In genomic region chr17:3048727-3049471, GRCh38 we compare ENCODE assay signal across 8 cellular contexts. TPM values are rescaled to one million over a fixed set of nuclear protein-coding genes. Genes with fewer than 3 reads are reported as not detected.
DNase-seq lines count a peak whose midpoint lies in the region; ATAC-seq and TF ChIP-seq lines count a peak whose summit lies in the region.

No MANE protein-coding gene starts in this region.

- WGBS in esophagus squamous epithelium, 2 donors, result 0 to 1% methylated on average over 11 to 33 of the region's 50 CpGs

- H3K9me3 ChIP-seq in PC-3 (ENCODE audit: low read length) (no peaks in the 10 kb centered on the region), esophagus squamous epithelium (peaks cover 0 to 4% (median 4%) of the 10 kb centered on the region in 3 donors), muscle layer of duodenum (ENCODE audit: control insufficient read depth in 1 of 2, low read length in 2 of 2) (peaks cover 0 to 4% of the 10 kb centered on the region in 2 donors)

- TF ChIP-seq POLR2A in esophagus squamous epithelium (IDR thresholded peaks at IDR 0.05), result no peak

- H3K4me1 ChIP-seq in PC-3 (ENCODE audit: insufficient read depth, low read length), result peaks cover 10% of the 10 kb centered on the region; the same call in 1 of the 2 replicates
- peaks cover 3 to 16% (median 4%) of the 10 kb centered on the region in 3 donors for H3K4me1 ChIP-seq in esophagus squamous epithelium
- no peaks in the 10 kb centered on the region for H3K4me1 ChIP-seq in muscle layer of duodenum (ENCODE audit: control insufficient read depth in 1 of 2, insufficient read depth in 2 of 2, low read length in 2 of 2)

- H3K36me3 Mint-ChIP-seq in IgD-negative memory B cell, result no peaks in the 10 kb centered on the region
- H3K36me3 Mint-ChIP-seq in activated T-cell treated with anti-CD3 and anti-CD28 coated beads, Interleukin-2, amount 50 U/mL, for 4 hours (ENCODE audit: insufficient read depth), result no peaks in the 10 kb centered on the region

- no peaks in the 10 kb centered on the region for H4K20me1 ChIP-seq in PC-3 (ENCODE audit: low read length)

- H3K27ac Mint-ChIP-seq in IgD-negative memory B cell, result peak overlapping the region; percentile 22 to 91 (median 23)

- H3K9me2 ChIP-seq in PC-3 (replicated peaks; ENCODE audit: low read length), result no peaks in the 10 kb centered on the region

- H3K27me3 ChIP-seq in PC-3 (ENCODE audit: low read length) (no peaks in the 10 kb centered on the region), esophagus squamous epithelium (peaks cover 0 to 3% (median 0%) of the 10 kb centered on the region in 4 donors), muscle layer of duodenum (ENCODE audit: low read depth, low read length) (no peaks in the 10 kb centered on the region)

- CTCF ChIA-PET in PC-3 (lab: Charles Lee), result no interaction called here

- H3K4me1 Mint-ChIP-seq in IgD-negative memory B cell, result peaks cover 0 to 12% (median 0%) of the 10 kb centered on the region in 3 donors
- peaks cover 6% of the 10 kb centered on the region for H3K4me1 Mint-ChIP-seq in activated T-cell treated with anti-CD3 and anti-CD28 coated beads, Interleukin-2, amount 50 U/mL, for 4 hours (ENCODE audit: low read depth)

- peaks cover 0 to 5% (median 4%) of the 10 kb centered on the region in 3 donors for H3K9me3 Mint-ChIP-seq in IgD-negative memory B cell
- no peaks in the 10 kb centered on the region for H3K9me3 Mint-ChIP-seq in activated T-cell treated with anti-CD3 and anti-CD28 coated beads, Interleukin-2, amount 50 U/mL, for 4 hours

- H3K27ac ChIP-seq in PC-3 (ENCODE audit: low read length), result no peak overlapping the region
- H3K27ac ChIP-seq in esophagus squamous epithelium, result peak overlapping the region; percentile 66 to 84 (median 80)
- peak overlapping the region; percentile 41 for H3K27ac ChIP-seq in muscle layer of duodenum (ENCODE audit: low read length)

- TF ChIP-seq CTCF in PC-3 (conservative IDR thresholded peaks at IDR 0.05; ENCODE audit: low read depth, low read length), result peak; percentile 82
- TF ChIP-seq CTCF in esophagus squamous epithelium (IDR thresholded peaks at IDR 0.05), result peak; percentile 67 to 95 (median 76)

- peak overlapping the region; percentile 94 for H3K4me2 ChIP-seq in PC-3 (ENCODE audit: low read length)

- peak; percentile 97 for DNase-seq in DMS 273 (lab: John Stamatoyannopoulos, UW; ENCODE audit: unreplicated experiment)
- DNase-seq in PC-3, result peak; percentile 97
- peak; percentile 88 for DNase-seq in activated T-cell treated with anti-CD3 and anti-CD28 coated beads, Interleukin-2, amount 50 U/mL, for 4 hours
- DNase-seq in esophagus squamous epithelium (lab: John Stamatoyannopoulos, UW), result peak; percentile 84
- peak; percentile 83 for DNase-seq in stimulated activated CD8-positive, alpha-beta memory T cell treated with anti-CD3 and anti-CD28 coated beads, Interleukin-7, amount 100 ng/mL, for 24 hours (ENCODE audit: low read depth)

- H3F3A ChIP-seq in PC-3 (ENCODE audit: low read length, unreplicated experiment), result no peaks in the 10 kb centered on the region

- peak overlapping the region; percentile 64 to 96 (median 92) for H3K4me3 Mint-ChIP-seq in IgD-negative memory B cell
- peak overlapping the region; percentile 93 for H3K4me3 Mint-ChIP-seq in activated T-cell treated with anti-CD3 and anti-CD28 coated beads, Interleukin-2, amount 50 U/mL, for 4 hours

- peak; percentile 97 for ATAC-seq in GM21528 (IDR thresholded peaks at IDR 0.05; ENCODE audit: low FRiP score, unreplicated experiment)
- ATAC-seq in PC-3, result peak; percentile 98
- peak; percentile 99 for ATAC-seq in activated T-cell treated with anti-CD3 and anti-CD28 coated beads, Interleukin-2, amount 50 U/mL, for 4 hours

- H3K4me3 ChIP-seq in PC-3 (ENCODE audit: low read length) (peak overlapping the region; percentile 79), esophagus squamous epithelium (peak overlapping the region; percentile 63 to 78 (median 72)), muscle layer of duodenum (ENCODE audit: low read depth in 1 of 2, low read length in 2 of 2) (peak overlapping the region; percentile 83 to 87)

- intact Hi-C loops in PC-3 (cut with micrococcal nuclease) (loop anchor here (5.0 kb wide), 2 partner anchors 288 to 598 kb away; no protein-coding TSS in a partner anchor), esophagus squamous epithelium (cut with DNase I) (loop anchor here (10.0 kb wide), 1 partner anchor 586 kb away; the partner anchor contains the start of genes CTNS and SHPK)

- POLR2A ChIA-PET in PC-3 (lab: Charles Lee; ENCODE audit: unreplicated experiment), result no interaction called here

- H3K36me3 ChIP-seq in PC-3 (ENCODE audit: low read depth, low read length), result no peaks in the 10 kb centered on the region
- no peaks in the 10 kb centered on the region for H3K36me3 ChIP-seq in esophagus squamous epithelium
- no peaks in the 10 kb centered on the region for H3K36me3 ChIP-seq in muscle layer of duodenum (ENCODE audit: control insufficient read depth in 1 of 2, insufficient read depth in 2 of 2, low read length in 2 of 2)

- no peaks in the 10 kb centered on the region for H3K79me2 ChIP-seq in PC-3 (ENCODE audit: low read length)

- peak overlapping the region; percentile 76 for H3K9ac ChIP-seq in PC-3 (ENCODE audit: low read length)

- no peaks in the 10 kb centered on the region for H3K27me3 Mint-ChIP-seq in IgD-negative memory B cell
- no peaks in the 10 kb centered on the region for H3K27me3 Mint-ChIP-seq in activated T-cell treated with anti-CD3 and anti-CD28 coated beads, Interleukin-2, amount 50 U/mL, for 4 hours (ENCODE audit: low read depth)

- H2AFZ ChIP-seq in PC-3 (ENCODE audit: low read length), result peak overlapping the region; percentile 100

- BruUV-seq in PC-3 (replicated peaks; lab: Mats Ljungman, UMichigan), result no TSS peak

RNA-seq across cellular contexts. Expression of gene OR1D5, which starts 14.5 kb away (rescaled TPM):
- polyA plus RNA-seq in IgD-negative memory B cell, result not detected
- total RNA-seq in PC-3 (2014; rRNA removed) (not detected in 2 replicates), esophagus squamous epithelium (not detected)
- total RNA-seq in activated T-cell treated with anti-CD3 and anti-CD28 coated beads, Interleukin-2, amount 50 U/mL, for 4 hours, result not detected

RNA-seq across cellular contexts. Expression of gene OR1D2, which starts 55.3 kb away (rescaled TPM):
- not detected for polyA plus RNA-seq in IgD-negative memory B cell
- not detected in 2 replicates for total RNA-seq in PC-3 (2014; rRNA removed)
- not detected for total RNA-seq in activated T-cell treated with anti-CD3 and anti-CD28 coated beads, Interleukin-2, amount 50 U/mL, for 4 hours
- not detected for total RNA-seq in esophagus squamous epithelium
